27 cellular contexts compared by ENCODE assay signal in genomic region chr10:60849217-60849616, GRCh38.
"Had no signal": no experiment of that assay in that cellular context is flagged by ENCODE, and none has a peak within 500 bp of the region (broad histone marks: within the 10 kb centered on the region; RNA-seq: fewer than 3 reads in every experiment).

No MANE protein-coding gene starts in this region.

- H3K9me3 ChIP-seq: suprapubic skin had no signal

- H3K27me3 ChIP-seq: stomach, suprapubic skin, tibial nerve had no signal

- H3K27me3 Mint-ChIP-seq: activated naive CD8-positive, alpha-beta T cell treated with anti-CD3 and anti-CD28 coated beads, Interleukin-2, amount 50 U/mL, for 24 hours; progenitor cell of endocrine pancreas had no signal

- DNase-seq: activated CD4-positive, alpha-beta T cell treated with anti-CD3 and anti-CD28 coated beads, Interleukin-2, amount 10 ng/mL, durations not matched to agents 7 days and 5 days; activated CD4-positive, CD25-positive, alpha-beta regulatory T cell treated with anti-CD3 and anti-CD28 coated beads, Interleukin-2, amount 50 U/mL, for 72 hours; activated CD8-positive, alpha-beta T cell treated with anti-CD3 and anti-CD28 coated beads, Interleukin-2, amount 10 ng/mL, durations not matched to agents 7 days and 5 days; activated gamma-delta T cell; activated naive CD4-positive, alpha-beta T cell treated with anti-CD3 and anti-CD28 coated beads, Interleukin-2, amount 50 U/mL, for 16 hours; activated naive CD8-positive, alpha-beta T cell treated with anti-CD3 and anti-CD28 coated beads, Interleukin-2, amount 50 U/mL, for 24 hours; anterior cingulate cortex; dermis blood vessel endothelial cell; effector CD8-positive, alpha-beta T cell; erythroblast; mesendoderm; naive thymus-derived CD8-positive, alpha-beta T cell; small intestine; stimulated activated CD4-positive, alpha-beta T cell treated with anti-CD3 and anti-CD28 coated beads, Interleukin-2, amount 100 ng/mL, for 24 hours; stomach; T-cell had no signal

- FAIRE-seq: frontal cortex, islet of Langerhans, small intestine, urothelium cell line had no signal

- H3K4me3 Mint-ChIP-seq: activated CD4-positive, alpha-beta T cell treated with anti-CD3 and anti-CD28 coated beads, Interleukin-2, amount 10 ng/mL, durations not matched to agents 7 days and 5 days; activated CD8-positive, alpha-beta T cell treated with anti-CD3 and anti-CD28 coated beads, Interleukin-2, amount 10 ng/mL, durations not matched to agents 7 days and 5 days; activated naive CD8-positive, alpha-beta T cell treated with anti-CD3 and anti-CD28 coated beads, Interleukin-2, amount 50 U/mL, for 24 hours; activated T-helper 1 cell treated with anti-CD3 and anti-CD28 coated beads, Interleukin-12 subunit alpha, Interleukin-12 subunit beta, Interleukin-2, Interleukin-4 antibody, amounts not matched to agents 30 ng/mL and 10 ng/mL and 1 ng/mL, durations not matched to agents 14 hours and 24 hours and 36 hours; brain; naive thymus-derived CD8-positive, alpha-beta T cell; stimulated activated effector memory CD8-positive, alpha-beta T cell treated with anti-CD3 and anti-CD28 coated beads, Interleukin-12 subunit alpha, Interleukin-12 subunit beta, amount 100 ng/mL, for 72 hours; T-cell; T-helper 2 cell treated with Interferon-gamma antibody and Interleukin-4, amounts not matched to agents 5 μg/mL and 100 μg/mL, for 36 hours had no signal

- H3K36me3 Mint-ChIP-seq: brain; naive thymus-derived CD8-positive, alpha-beta T cell; stimulated activated effector memory CD8-positive, alpha-beta T cell treated with anti-CD3 and anti-CD28 coated beads, Interleukin-12 subunit alpha, Interleukin-12 subunit beta, amount 100 ng/mL, for 72 hours; T-cell had no signal

- H3K4me1 Mint-ChIP-seq: activated CD4-positive, alpha-beta T cell treated with anti-CD3 and anti-CD28 coated beads, Interleukin-2, amount 10 ng/mL, durations not matched to agents 7 days and 5 days; activated naive CD8-positive, alpha-beta T cell treated with anti-CD3 and anti-CD28 coated beads, Interleukin-2, amount 50 U/mL, for 24 hours; naive thymus-derived CD8-positive, alpha-beta T cell; stimulated activated effector memory CD8-positive, alpha-beta T cell treated with anti-CD3 and anti-CD28 coated beads, Interleukin-12 subunit alpha, Interleukin-12 subunit beta, amount 100 ng/mL, for 72 hours; T-cell had no signal

- H3K27ac Mint-ChIP-seq: activated CD4-positive, alpha-beta T cell treated with anti-CD3 and anti-CD28 coated beads, Interleukin-2, amount 10 ng/mL, durations not matched to agents 7 days and 5 days; activated CD8-positive, alpha-beta T cell treated with anti-CD3 and anti-CD28 coated beads, Interleukin-2, amount 10 ng/mL, durations not matched to agents 7 days and 5 days; activated naive CD8-positive, alpha-beta T cell treated with anti-CD3 and anti-CD28 coated beads, Interleukin-2, amount 50 U/mL, for 24 hours; activated T-helper 1 cell treated with anti-CD3 and anti-CD28 coated beads, Interleukin-12 subunit alpha, Interleukin-12 subunit beta, Interleukin-2, Interleukin-4 antibody, amounts not matched to agents 30 ng/mL and 10 ng/mL and 1 ng/mL, durations not matched to agents 14 hours and 24 hours and 36 hours; naive thymus-derived CD8-positive, alpha-beta T cell; progenitor cell of endocrine pancreas; stimulated activated effector memory CD8-positive, alpha-beta T cell treated with anti-CD3 and anti-CD28 coated beads, Interleukin-12 subunit alpha, Interleukin-12 subunit beta, amount 100 ng/mL, for 72 hours; T-cell; T-helper 2 cell treated with Interferon-gamma antibody and Interleukin-4, amounts not matched to agents 5 μg/mL and 100 μg/mL, for 36 hours had no signal

- H3K9me3 Mint-ChIP-seq: activated CD4-positive, alpha-beta T cell treated with anti-CD3 and anti-CD28 coated beads, Interleukin-2, amount 10 ng/mL, durations not matched to agents 7 days and 5 days; activated naive CD8-positive, alpha-beta T cell treated with anti-CD3 and anti-CD28 coated beads, Interleukin-2, amount 50 U/mL, for 24 hours; activated T-helper 1 cell treated with anti-CD3 and anti-CD28 coated beads, Interleukin-12 subunit alpha, Interleukin-12 subunit beta, Interleukin-2, Interleukin-4 antibody, amounts not matched to agents 30 ng/mL and 10 ng/mL and 1 ng/mL, durations not matched to agents 14 hours and 24 hours and 36 hours; stimulated activated effector memory CD8-positive, alpha-beta T cell treated with anti-CD3 and anti-CD28 coated beads, Interleukin-12 subunit alpha, Interleukin-12 subunit beta, amount 100 ng/mL, for 72 hours; T-cell; T-helper 2 cell treated with Interferon-gamma antibody and Interleukin-4, amounts not matched to agents 5 μg/mL and 100 μg/mL, for 36 hours had no signal

- H3K4me3 ChIP-seq: stomach, suprapubic skin, tibial nerve had no signal

- ATAC-seq: activated CD8-positive, alpha-beta T cell treated with anti-CD3 and anti-CD28 coated beads, Interleukin-2, amount 10 ng/mL, durations not matched to agents 7 days and 5 days; activated naive CD8-positive, alpha-beta T cell treated with anti-CD3 and anti-CD28 coated beads, Interleukin-2, amount 50 U/mL, for 24 hours; naive thymus-derived CD8-positive, alpha-beta T cell; T-cell had no signal

- H3K27ac ChIP-seq: stomach, suprapubic skin, tibial nerve, VCaP had no signal

- H3K36me3 ChIP-seq: stomach, suprapubic skin, tibial nerve had no signal
